ENCODE assay signal across 9 cellular contexts in genomic region chr7:49320083-49320482, GRCh38.
"Had no signal": no experiment of that assay in that cellular context is flagged by ENCODE, and none has a peak within 500 bp of the region (broad histone marks: within the 10 kb centered on the region; RNA-seq: fewer than 3 reads in every experiment).

No MANE protein-coding gene starts in this region.

- H3K27ac ChIP-seq: GM23248 had no signal

- H3K36me3 ChIP-seq: HAP-1 had no signal

- H3K4me1 ChIP-seq: HAP-1 had no signal

- ATAC-seq: GM23338, HCT116 had no signal

- H3K9me3 ChIP-seq: HAP-1 had no signal

- DNase-seq: GM23248, GOT3, H7, H9, HCEC 1CT, HFFc6 had no signal

- H2AFZ ChIP-seq: GM23248, GM23338 had no signal

- H3K4me3 ChIP-seq: GM23248, GM23338, HAP-1 had no signal

- H3K4me2 ChIP-seq: GM23338 had no signal
